Comparison of ENCODE assay signal across 8 cellular contexts in the genomic region with DNA sequence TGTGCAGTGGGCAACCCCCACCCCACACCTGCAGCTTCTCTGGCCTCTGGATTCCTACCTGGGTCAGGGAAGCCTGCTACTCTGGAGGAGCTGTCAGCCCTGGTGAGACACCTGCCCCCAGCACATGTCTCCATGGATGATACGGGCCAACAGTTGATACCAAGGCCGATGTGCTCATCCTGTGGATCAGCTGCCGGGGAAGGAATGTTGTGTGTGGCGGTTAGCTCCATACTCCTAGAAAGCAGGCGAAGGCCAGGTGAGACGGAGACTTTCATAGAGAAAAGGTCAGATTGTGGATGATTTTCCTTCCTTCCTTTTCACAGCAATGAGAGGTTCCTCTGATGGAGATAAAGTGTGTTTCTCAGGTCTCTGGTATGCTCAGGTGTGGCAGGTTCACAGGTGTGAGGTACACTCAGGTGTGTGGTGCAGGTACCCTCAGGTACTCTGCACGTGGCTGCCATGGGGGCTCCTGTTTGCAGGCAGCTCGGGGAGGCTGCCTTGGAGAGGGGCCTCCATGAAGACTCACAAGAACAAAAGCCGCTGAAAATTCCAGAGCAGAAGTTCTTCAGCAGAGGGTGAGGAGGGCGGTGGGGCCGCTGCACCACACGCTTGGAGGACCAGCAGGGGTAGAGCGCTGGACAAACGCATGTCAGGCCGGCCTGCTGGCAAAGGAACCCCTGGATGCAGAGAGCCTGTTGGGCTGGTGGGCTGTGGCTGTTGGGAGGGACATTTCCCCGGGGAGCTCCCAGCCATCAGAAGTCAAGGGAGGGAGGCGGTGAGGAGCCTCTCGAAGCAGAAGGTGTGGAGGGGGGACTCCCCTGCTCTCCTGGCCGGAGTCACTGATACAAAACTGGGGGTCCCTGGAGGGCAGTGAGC. TPM values are rescaled to one million over a fixed set of nuclear protein-coding genes. Genes with fewer than 3 reads are reported as not detected.
DNase-seq lines count a peak whose midpoint lies in the region; ATAC-seq, FAIRE-seq and TF ChIP-seq lines count a peak whose summit lies in the region.

No MANE protein-coding gene starts in this region.

- SMC1A ChIA-PET in GM12878 (lab: Charles Lee; ENCODE audit: uncharacterized antibody, unreplicated experiment): interaction anchor here (0.5 to 2.8 kb wide), 26 partner anchors 16 to 1339 kb away, joined by 3 to 33 read pairs (median 3); a partner anchor contains a TSS

- H3K4me1 ChIP-seq in GM12878 (ENCODE audit: control insufficient read depth, insufficient read depth, low read length) (peaks cover 23% of the 10 kb centered on the region), tibial nerve (peaks cover 0 to 27% (median 11%) of the 10 kb centered on the region in 4 donors)

- FAIRE-seq in GM12892 (lab: Jason Lieb, UNC) (peak; percentile 21), GM12878 (lab: Jason Lieb, UNC) (no peak)

- H3K27ac ChIP-seq in GM12878 (ENCODE audit: control insufficient read depth, insufficient read depth): no peak overlapping the region
- no peak overlapping the region for H3K27ac ChIP-seq in tibial nerve

- peaks cover 20% of the 10 kb centered on the region for H3K79me2 ChIP-seq in GM12878 (ENCODE audit: control insufficient read depth, insufficient read depth, low read length)

- BruUV-seq in GM12878 (replicated peaks; lab: Mats Ljungman, UMichigan): no TSS peak

- POLR2A ChIA-PET in GM12878 (lab: Charles Lee): interaction anchor here (0.6 to 1.5 kb wide), 10 partner anchors 21 to 130 kb away, joined by 3 to 10 read pairs (median 4); a partner anchor contains a TSS

- H3K9me3 ChIP-seq in GM12878 (replicated peaks; ENCODE audit: control insufficient read depth, insufficient read depth, low read length): no peaks in the 10 kb centered on the region
- no peaks in the 10 kb centered on the region for H3K9me3 ChIP-seq in tibial nerve

- H3K9ac ChIP-seq in GM12878 (ENCODE audit: control insufficient read depth, insufficient read depth, low read length): no peak overlapping the region

- no peak overlapping the region for H3K4me2 ChIP-seq in GM12878 (ENCODE audit: control insufficient read depth, insufficient read depth)

- TF ChIP-seq CTCF in GM12878 (IDR thresholded peaks at IDR 0.05 in 2 of 3, conservative IDR thresholded peaks at IDR 0.05 in 1 of 3; ENCODE audit: control insufficient read depth in 2 of 3, extremely low read depth in 1 of 3, insufficient read depth in 1 of 3, low read depth in 3 of 3, low read length in 3 of 3): no peak
- TF ChIP-seq CTCF in tibial nerve (IDR thresholded peaks at IDR 0.05): no peak

- TF ChIP-seq POLR2A in GM12892 (IDR thresholded peaks at IDR 0.05; ENCODE audit: low read depth, low read length) (no peak), GM12878 (IDR thresholded peaks at IDR 0.05; ENCODE audit: low read depth, low read length) (no peak; the same call in 1 of the 2 replicates), tibial nerve (IDR thresholded peaks at IDR 0.05) (no peak)

- no peak for TF ChIP-seq RAD21 in GM12878 (IDR thresholded peaks at IDR 0.05; ENCODE audit: insufficient read depth, low read depth, low read length)

- intact Hi-C loops in GM12878 (cut with micrococcal nuclease; ENCODE audit: unreplicated experiment): loop anchor here (1.0 to 10.0 kb wide), 4 partner anchors 115 to 576 kb away; a partner anchor contains a TSS

- no peaks in the 10 kb centered on the region for H4K20me1 ChIP-seq in GM12878 (ENCODE audit: control insufficient read depth, insufficient read depth)

- no peak overlapping the region for H2AFZ ChIP-seq in GM12878 (ENCODE audit: control insufficient read depth, low read depth, low read length)

- CTCF ChIA-PET in GM12878 (lab: Yijun Ruan, JAX): interaction anchor here (0.6 to 6.6 kb wide), 41 partner anchors 17 to 819 kb away, joined by 3 to 126 read pairs (median 4); a partner anchor contains a TSS

- no peak for TF ChIP-seq EP300 in GM12878 (IDR thresholded peaks at IDR 0.05; ENCODE audit: borderline replicate concordance in 1 of 2, control insufficient read depth in 1 of 2, low read depth in 2 of 2, low read length in 2 of 2)
- no peak for TF ChIP-seq EP300 in tibial nerve (IDR thresholded peaks at IDR 0.05)

- no peak for DNase-seq in GM12892 (ENCODE audit: insufficient read length)
- DNase-seq in GM12878 (ENCODE audit: low read depth, low spot score): no peak
- no peak for DNase-seq in SHP77 treated with DMSO at 0.1 percent for 48 hours (lab: John Stamatoyannopoulos, UW)
- DNase-seq in tibial nerve (ENCODE audit: low spot score in 2 of 2): no peak
- no peak for DNase-seq in NK-92 treated with Interleukin-12 subunit alpha and Interleukin-12 subunit beta, amount 100 ng/mL, for 24 hours (lab: John Stamatoyannopoulos, UW)
- DNase-seq in stimulated activated CD4-positive, alpha-beta T cell treated with anti-CD3 and anti-CD28 coated beads, Interleukin-1b, Interleukin-23, amount 100 ng/mL, for 48 hours: no peak

- RAD21 ChIA-PET in GM12878 (lab: Charles Lee; ENCODE audit: unreplicated experiment): interaction anchor here (0.6 to 4.1 kb wide), 40 partner anchors 17 to 587 kb away, joined by 3 to 82 read pairs (median 6); a partner anchor contains a TSS

- H3K27me3 ChIP-seq in GM12878 (replicated peaks in 1 of 2; ENCODE audit: control insufficient read depth in 2 of 2, insufficient read depth in 2 of 2, low read length in 1 of 2) (no peaks in the 10 kb centered on the region), tibial nerve (peaks cover 0 to 33% of the 10 kb centered on the region in 2 donors)

- in situ Hi-C loops in GM12878 (cut with MboI): loop anchor here (5.0 kb wide), 1 partner anchor 121 kb away; no protein-coding TSS in a partner anchor

- no peak overlapping the region for H3K4me3 ChIP-seq in GM12878
- no peak overlapping the region for H3K4me3 ChIP-seq in tibial nerve

- 56% methylated on average over 19 of the region's 19 CpGs for WGBS in GM12878 (ENCODE audit: insufficient coverage, insufficient replicate concordance, low lambda C conversion rate, missing lambda C conversion rate)
- 91 to 92% methylated on average over 18 to 19 of the region's 19 CpGs for WGBS in tibial nerve, 2 donors

- H3K36me3 ChIP-seq in GM12878 (ENCODE audit: control insufficient read depth in 2 of 2, insufficient read depth in 2 of 2, low read length in 1 of 2): peaks cover 0 to 24% of the 10 kb centered on the region in 2 experiments; a peak in 3 of 4 replicates
- peaks cover 0 to 60% (median 8%) of the 10 kb centered on the region in 3 donors for H3K36me3 ChIP-seq in tibial nerve

- ATAC-seq in GM21367 (IDR thresholded peaks at IDR 0.05; ENCODE audit: unreplicated experiment) (peak; percentile 5), HG03095 (IDR thresholded peaks at IDR 0.05; ENCODE audit: unreplicated experiment) (peak; percentile 13), GM12878 (peak; percentile 15)

TF ChIP-seq in GM12878, 131 proteins besides CTCF, POLR2A, EP300 and RAD21:
- TF ChIP-seq NRF1 (conservative IDR thresholded peaks at IDR 0.05; ENCODE audit: low read depth, low read length): no peak
- no peak for TF ChIP-seq CHD2 (IDR thresholded peaks at IDR 0.05; ENCODE audit: borderline replicate concordance, low read depth, low read length)
- no peak for TF ChIP-seq ASH2L (IDR thresholded peaks at IDR 0.05; ENCODE audit: borderline replicate concordance, low read depth)
- TF ChIP-seq NR2F1 (conservative IDR thresholded peaks at IDR 0.05): no peak
- TF ChIP-seq HDGF (IDR thresholded peaks at IDR 0.05): no peak
- TF ChIP-seq SUPT20H (IDR thresholded peaks at IDR 0.05; ENCODE audit: borderline replicate concordance, control insufficient read depth, low read depth, low read length): no peak
- no peak for TF ChIP-seq MYC (IDR thresholded peaks at IDR 0.05; ENCODE audit: insufficient read depth, insufficient read length, insufficient replicate concordance, low read length, severe bottlenecking)

RNA-seq across cellular contexts. Expression of a gene that starts 5.1 kb away (rescaled TPM):
- 21.0 TPM for polyA plus RNA-seq in GM12892 (2012; ENCODE audit: missing spikeins)
- total RNA-seq in GM12878 (2013; cell fraction: nucleolus; rRNA removed): 101 and 129 TPM in 2 replicates
- total RNA-seq in GM12878 (2014; rRNA removed) (19.6 and 22.1 TPM in 2 replicates), GM12878 (2014; rRNA removed; fragmentation: Illumina TruSeq; extraction: Trizol) (9.4 and 11.7 TPM in 2 replicates), GM12878 (2021) (27.8 and 35.2 TPM in 2 replicates), tibial nerve (1 to 10 TPM in 3 of 4 donors, not detected in 1; 1.0 to 4.8 (median 1.2) TPM)
- 8.4 TPM for polyA plus RNA-seq in GM12878 (2011; ENCODE audit: low read depth)
- polyA plus RNA-seq in GM12878 (2011; rRNA removed) (13.5 and 17.3 TPM in 2 replicates), GM12878 (2014; fragmentation: Illumina TruSeq; extraction: Trizol) (5.7 and 10.8 TPM in 2 replicates), GM12878 (2014; fragmentation: Nextera tagmentation; extraction: Ambion mirVana) (1 to 10 TPM in 1 of 2 experiments, under 1 TPM in 1; 0.90 to 1.1 TPM), GM12878 (2014; rRNA removed) (29.8 and 30.6 TPM in 2 replicates), GM12878 (2016; fragmentation: Nextera tagmentation; extraction: Ambion mirVana) (10 to 100 TPM; 21.1 to 21.3 TPM)
- 26.3 and 28.6 TPM in 2 replicates for polyA plus RNA-seq in GM12878 (2011; cell fraction: cytosol; rRNA removed)
- 92.9 and 105 TPM in 2 replicates for polyA plus RNA-seq in GM12878 (2011; cell fraction: nucleus; rRNA removed)
- polyA plus RNA-seq in GM12878 (2012): 23.5 and 31.3 TPM in 2 replicates
- polyA minus RNA-seq in GM12878 (2011; rRNA and poly(A)+ RNA removed): 8.8 and 21.8 TPM in 2 replicates
- polyA minus RNA-seq in GM12878 (2011; cell fraction: cytosol; rRNA and poly(A)+ RNA removed): 6.5 and 7.8 TPM in 2 replicates
- 24.8 and 31.4 TPM in 2 replicates for polyA minus RNA-seq in GM12878 (2011; cell fraction: nucleus; rRNA and poly(A)+ RNA removed)

RNA-seq across cellular contexts. Expression of a gene that starts 45.0 kb away (rescaled TPM):
- 124 TPM for polyA plus RNA-seq in GM12892 (2012; ENCODE audit: missing spikeins)
- 142 and 166 TPM in 2 replicates for total RNA-seq in GM12878 (2013; cell fraction: nucleolus; rRNA removed)
- total RNA-seq in GM12878 (2014; rRNA removed): 144 and 148 TPM in 2 replicates
- total RNA-seq in GM12878 (2014; rRNA removed; fragmentation: Illumina TruSeq; extraction: Trizol): 105 and 111 TPM in 2 replicates
- total RNA-seq in GM12878 (2021): 91.5 and 92.5 TPM in 2 replicates
- 77.7 TPM for polyA plus RNA-seq in GM12878 (2011; ENCODE audit: low read depth)
- 253 and 286 TPM in 2 replicates for polyA plus RNA-seq in GM12878 (2011; rRNA removed)
- 255 and 280 TPM in 2 replicates for polyA plus RNA-seq in GM12878 (2011; cell fraction: cytosol; rRNA removed)
- 244 and 248 TPM in 2 replicates for polyA plus RNA-seq in GM12878 (2011; cell fraction: nucleus; rRNA removed)
- polyA plus RNA-seq in GM12878 (2012): 106 and 107 TPM in 2 replicates
- polyA plus RNA-seq in GM12878 (2014; fragmentation: Illumina TruSeq; extraction: Trizol): 97.2 and 108 TPM in 2 replicates
- 10 to 100 TPM; 28.6 to 58.4 TPM for polyA plus RNA-seq in GM12878 (2014; fragmentation: Nextera tagmentation; extraction: Ambion mirVana)
- polyA plus RNA-seq in GM12878 (2014; rRNA removed): 135 and 154 TPM in 2 replicates
- polyA plus RNA-seq in GM12878 (2016; fragmentation: Nextera tagmentation; extraction: Ambion mirVana): 100 to 1,000 TPM; 228 TPM
- polyA minus RNA-seq in GM12878 (2011; rRNA and poly(A)+ RNA removed): 147 and 226 TPM in 2 replicates
- 50.9 and 61.4 TPM in 2 replicates for polyA minus RNA-seq in GM12878 (2011; cell fraction: cytosol; rRNA and poly(A)+ RNA removed)
- 39.8 and 66.9 TPM in 2 replicates for polyA minus RNA-seq in GM12878 (2011; cell fraction: nucleus; rRNA and poly(A)+ RNA removed)
- total RNA-seq in tibial nerve: 100 to 1,000 TPM in 1 of 4 donors, 10 to 100 TPM in 3; 80.1 to 115 (median 91.7) TPM
